1 cellular context compared by ENCODE assay signal in the genomic region with DNA sequence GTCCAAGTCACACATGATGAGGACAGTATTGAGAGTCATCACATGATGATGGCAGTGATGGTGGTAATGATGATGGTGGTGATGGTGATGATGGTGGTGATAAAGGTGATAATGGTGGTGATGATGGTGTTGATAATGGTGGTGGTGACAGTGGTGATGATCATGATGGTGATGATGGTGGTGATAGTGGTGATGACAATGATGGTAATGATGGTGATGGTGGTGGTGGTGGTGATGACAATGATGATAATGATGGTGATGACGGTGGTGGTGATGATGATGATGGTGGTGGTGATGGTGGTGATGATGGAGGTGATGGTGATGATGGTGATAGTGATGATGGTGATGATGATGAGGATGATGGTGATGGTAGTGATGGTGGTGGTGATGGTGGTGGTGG.
A peak's percentile ranks its signal among the peaks of the same experiment; 100 is the strongest.
TF ChIP-seq lines count a peak whose summit lies in the region.

No MANE protein-coding gene starts in this region.

TF ChIP-seq in K562, 482 proteins besides CTCF, POLR2A, EP300 and RAD21 (continued from another document):
- TF ChIP-seq, protein P1, sequence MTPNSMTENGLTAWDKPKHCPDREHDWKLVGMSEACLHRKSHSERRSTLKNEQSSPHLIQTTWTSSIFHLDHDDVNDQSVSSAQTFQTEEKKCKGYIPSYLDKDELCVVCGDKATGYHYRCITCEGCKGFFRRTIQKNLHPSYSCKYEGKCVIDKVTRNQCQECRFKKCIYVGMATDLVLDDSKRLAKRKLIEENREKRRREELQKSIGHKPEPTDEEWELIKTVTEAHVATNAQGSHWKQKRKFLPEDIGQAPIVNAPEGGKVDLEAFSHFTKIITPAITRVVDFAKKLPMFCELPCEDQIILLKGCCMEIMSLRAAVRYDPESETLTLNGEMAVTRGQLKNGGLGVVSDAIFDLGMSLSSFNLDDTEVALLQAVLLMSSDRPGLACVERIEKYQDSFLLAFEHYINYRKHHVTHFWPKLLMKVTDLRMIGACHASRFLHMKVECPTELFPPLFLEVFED (CRISPR knock-in tag; conservative IDR thresholded peaks at IDR 0.05): 0 out of 2 replicates have a peak, but pooled peaks have one; percentile 50
- TF ChIP-seq HDAC1 (IDR thresholded peaks at IDR 0.05): peak in 1 of 2 experiments; percentile 20; a peak in 1 of 4 replicates
- TF ChIP-seq SAFB (IDR thresholded peaks at IDR 0.05; ENCODE audit: borderline replicate concordance, low read depth, low read length): no peak
- TF ChIP-seq MIER1 (IDR thresholded peaks at IDR 0.05; ENCODE audit: low read depth): no peak
- no peak for TF ChIP-seq HOXB6 (CRISPR knock-in tag; IDR thresholded peaks at IDR 0.05; ENCODE audit: borderline replicate concordance)
- TF ChIP-seq NR2C2 (CRISPR knock-in tag; IDR thresholded peaks at IDR 0.05): no peak
- no peak for TF ChIP-seq NR2C2 (tag; IDR thresholded peaks at IDR 0.05)
- peak; percentile 56; the same call in 1 of the 2 replicates for TF ChIP-seq EHMT2 (IDR thresholded peaks at IDR 0.05)
- TF ChIP-seq, protein P2, sequence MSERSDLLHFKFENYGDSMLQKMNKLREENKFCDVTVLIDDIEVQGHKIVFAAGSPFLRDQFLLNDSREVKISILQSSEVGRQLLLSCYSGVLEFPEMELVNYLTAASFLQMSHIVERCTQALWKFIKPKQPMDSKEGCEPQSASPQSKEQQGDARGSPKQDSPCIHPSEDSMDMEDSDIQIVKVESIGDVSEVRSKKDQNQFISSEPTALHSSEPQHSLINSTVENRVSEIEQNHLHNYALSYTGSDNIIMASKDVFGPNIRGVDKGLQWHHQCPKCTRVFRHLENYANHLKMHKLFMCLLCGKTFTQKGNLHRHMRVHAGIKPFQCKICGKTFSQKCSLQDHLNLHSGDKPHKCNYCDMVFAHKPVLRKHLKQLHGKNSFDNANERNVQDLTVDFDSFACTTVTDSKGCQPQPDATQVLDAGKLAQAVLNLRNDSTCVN (CRISPR knock-in tag; IDR thresholded peaks at IDR 0.05): peak; percentile 85; the same call in 1 of the 2 replicates
- 0 out of 2 replicates have a peak, but pooled peaks have one; percentile 31 for TF ChIP-seq OTX1 (CRISPR knock-in tag; IDR thresholded peaks at IDR 0.05)
- peak; percentile 43; the same call in 1 of the 2 replicates for TF ChIP-seq LARP7 (IDR thresholded peaks at IDR 0.05)
- TF ChIP-seq, protein P3, sequence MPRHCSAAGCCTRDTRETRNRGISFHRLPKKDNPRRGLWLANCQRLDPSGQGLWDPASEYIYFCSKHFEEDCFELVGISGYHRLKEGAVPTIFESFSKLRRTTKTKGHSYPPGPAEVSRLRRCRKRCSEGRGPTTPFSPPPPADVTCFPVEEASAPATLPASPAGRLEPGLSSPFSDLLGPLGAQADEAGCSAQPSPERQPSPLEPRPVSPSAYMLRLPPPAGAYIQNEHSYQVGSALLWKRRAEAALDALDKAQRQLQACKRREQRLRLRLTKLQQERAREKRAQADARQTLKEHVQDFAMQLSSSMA (CRISPR knock-in tag; IDR thresholded peaks at IDR 0.05): no peak
TF ChIP-seq in K562: peak in this region for 7.
